Comparison of ENCODE assay signal across 22 cellular contexts in genomic region chr10:7550038-7550437, GRCh38.
"Had no signal": no experiment of that assay in that cellular context is flagged by ENCODE, and none has a peak within 500 bp of the region (broad histone marks: within the 10 kb centered on the region; RNA-seq: fewer than 3 reads in every experiment).

No MANE protein-coding gene starts in this region.

- H3K4me1 ChIP-seq: left lung, parathyroid adenoma, upper lobe of right lung, uterus had no signal

- H3K79me2 ChIP-seq: parathyroid adenoma had no signal

- H3K4me3 ChIP-seq: esophagus squamous epithelium, left lung, right atrium auricular region, skin epidermis, spleen, transverse colon, upper lobe of right lung, uterus had no signal

- H3K9me3 ChIP-seq: esophagus squamous epithelium, left lung, neutrophil, right atrium auricular region, spleen, transverse colon, upper lobe of right lung, uterus had no signal

- H3K27ac ChIP-seq: esophagus squamous epithelium, left lung, neutrophil, parathyroid adenoma, right atrium auricular region, skin epidermis, spleen, upper lobe of right lung, uterus had no signal

- H3K36me3 ChIP-seq: esophagus squamous epithelium, left lung, neutrophil, right atrium auricular region, spleen, transverse colon, upper lobe of right lung, uterus had no signal

- ATAC-seq: effector memory CD8-positive, alpha-beta T cell; left cardiac atrium; left lung; natural killer cell treated with Interleukin-12 subunit alpha and Interleukin-12 subunit beta and Interleukin-15 and Interleukin-18, amount 100 ng/mL, for 72 hours; stimulated activated memory B cell treated with anti-CD40 and anti-IgM and Interleukin-4, amounts not matched to agents 10 μg/mL and 1 μg/mL and 100 μg/mL, for 72 hours; stimulated activated naive CD8-positive, alpha-beta T cell treated with anti-CD3 and anti-CD28 coated beads, Interleukin-15, Interleukin-2, amounts not matched to agents 100 U/mL and 50 U/mL, for 24 hours; upper lobe of right lung had no signal

- H3K27me3 ChIP-seq: left lung, neutrophil, right atrium auricular region, spleen, transverse colon, upper lobe of right lung, uterus had no signal

- DNase-seq: central memory CD4-positive, alpha-beta T cell; cortex of kidney; effector memory CD8-positive, alpha-beta T cell; erythroblast; esophagus squamous epithelium; foreskin melanocyte; kidney; left cardiac atrium; left lung; naive B cell; spleen; stimulated activated CD4-positive, alpha-beta T cell treated with anti-CD3 and anti-CD28 coated beads, Interleukin-4, amount 100 ng/mL, for 4 hours; stimulated activated naive CD8-positive, alpha-beta T cell treated with anti-CD3 and anti-CD28 coated beads, Interleukin-15, Interleukin-2, amounts not matched to agents 100 U/mL and 50 U/mL, for 24 hours; transverse colon; upper lobe of right lung; uterus had no signal

- H2AFZ ChIP-seq: parathyroid adenoma had no signal

- H3K9ac ChIP-seq: parathyroid adenoma had no signal
